In the genomic region with DNA sequence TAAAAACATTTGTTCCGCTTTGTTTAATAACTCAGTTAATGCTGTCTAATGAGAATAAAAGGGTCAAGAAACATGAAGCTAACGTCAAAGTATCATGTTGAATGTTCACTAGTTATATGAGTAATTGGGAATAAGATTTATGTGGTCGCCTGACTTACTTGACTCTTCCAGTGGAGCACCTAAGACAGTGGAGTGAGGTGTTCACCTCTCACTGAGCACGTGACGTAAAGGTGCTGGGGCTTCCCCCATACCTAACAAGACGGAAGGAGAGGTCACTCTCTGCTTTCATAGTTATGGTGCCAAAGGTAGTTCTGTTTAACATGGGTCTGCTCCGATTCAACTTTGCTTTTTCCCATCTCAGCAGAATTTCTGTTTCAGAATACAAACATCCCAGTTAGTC, we compare ENCODE assay signal across 9 cellular contexts. TPM values are rescaled to one million over a fixed set of nuclear protein-coding genes. Genes with fewer than 3 reads are reported as not detected.
DNase-seq lines count a peak whose midpoint lies in the region; ATAC-seq and TF ChIP-seq lines count a peak whose summit lies in the region.
"Had no signal": no experiment of that assay in that cellular context is flagged by ENCODE, and none has a peak within 500 bp of the region (broad histone marks: within the 10 kb centered on the region; RNA-seq: fewer than 3 reads in every experiment).

No MANE protein-coding gene starts in this region.

- no peaks in the 10 kb centered on the region for H3K27me3 Mint-ChIP-seq in WTC11 (ENCODE audit: low read depth)

- CTCF ChIA-PET in WTC11 (lab: Charles Lee) = no interaction called here

- H3K9ac ChIP-seq in SU-DHL-6 (ENCODE audit: low read length) = peak overlapping the region; percentile 53

- POLR2A ChIA-PET in WTC11 (lab: Charles Lee) = no interaction called here

- H3K4me3 ChIP-seq in SU-DHL-6 (ENCODE audit: insufficient read depth, low read length, poor library complexity, severe bottlenecking) (peak overlapping the region; percentile 74), upper lobe of right lung (peak overlapping the region; percentile 57)

- peak; percentile 30 for DNase-seq in stimulated activated CD4-positive, alpha-beta T cell treated with anti-CD3 and anti-CD28 coated beads, Interleukin-1b, Interleukin-23, amount 100 ng/mL, for 48 hours
- no peak for DNase-seq in stimulated activated CD4-positive, alpha-beta T cell treated with anti-CD3 and anti-CD28 coated beads, Interleukin-4, amount 100 ng/mL, for 4 hours
- DNase-seq in upper lobe of right lung (no peak), NK-92 (lab: John Stamatoyannopoulos, UW; ENCODE audit: unreplicated experiment) (no peak), HT-29 (ENCODE audit: low spot score) (no peak), WTC11 (ENCODE audit: low spot score) (no peak)

- no peaks in the 10 kb centered on the region for H3K36me3 Mint-ChIP-seq in WTC11

- H3K9me3 ChIP-seq in SU-DHL-6 (ENCODE audit: insufficient read depth, low read length) (no peaks in the 10 kb centered on the region), upper lobe of right lung (no peaks in the 10 kb centered on the region)

- intact Hi-C loops in upper lobe of right lung (cut with DNase I) = no loop called here

- H3K79me2 ChIP-seq in SU-DHL-6 (ENCODE audit: insufficient read depth, low read length) = peaks cover 10% of the 10 kb centered on the region; the same call in 1 of the 2 replicates

- peak overlapping the region; percentile 100 for H3K4me2 ChIP-seq in SU-DHL-6 (ENCODE audit: low read depth, low read length, poor library complexity, severe bottlenecking)

- no peak overlapping the region for H3K27ac Mint-ChIP-seq in WTC11

- peaks cover 8% of the 10 kb centered on the region; the same call in 1 of the 2 replicates for H3K36me3 ChIP-seq in SU-DHL-6 (ENCODE audit: low read length)
- no peaks in the 10 kb centered on the region for H3K36me3 ChIP-seq in upper lobe of right lung

- no peaks in the 10 kb centered on the region for H4K20me1 ChIP-seq in SU-DHL-6 (ENCODE audit: low read depth, low read length)

- peak overlapping the region; percentile 98 for H3K27ac ChIP-seq in SU-DHL-6 (ENCODE audit: low read depth, low read length)
- H3K27ac ChIP-seq in upper lobe of right lung = peak overlapping the region; percentile 75
- H3K27ac ChIP-seq: C4-2B had no signal

- no peaks in the 10 kb centered on the region for H3K27me3 ChIP-seq in SU-DHL-6 (ENCODE audit: low read length)
- no peaks in the 10 kb centered on the region for H3K27me3 ChIP-seq in upper lobe of right lung

- H3F3A ChIP-seq in SU-DHL-6 (ENCODE audit: insufficient read depth) = peaks cover 31% of the 10 kb centered on the region

- H3K9me3 Mint-ChIP-seq in WTC11 = no peaks in the 10 kb centered on the region

- no peak for TF ChIP-seq CTCF in SU-DHL-6 (IDR thresholded peaks at IDR 0.05; ENCODE audit: insufficient read depth, low read length, poor library complexity, severe bottlenecking)
- TF ChIP-seq CTCF in upper lobe of right lung (IDR thresholded peaks at IDR 0.05) = no peak
- TF ChIP-seq CTCF in WTC11 (IDR thresholded peaks at IDR 0.05) = no peak

- peak overlapping the region; percentile 30 for H2AFZ ChIP-seq in SU-DHL-6 (ENCODE audit: low read depth, low read length, severe bottlenecking)

- ATAC-seq in HG02938 (IDR thresholded peaks at IDR 0.05; ENCODE audit: unreplicated experiment) (peak; percentile 50), upper lobe of right lung (peak; percentile 59), WTC11 (no peak)

- H3K4me1 ChIP-seq in upper lobe of right lung = peaks cover 8% of the 10 kb centered on the region

- peaks cover 10% of the 10 kb centered on the region for H3K4me1 Mint-ChIP-seq in WTC11

- no peak overlapping the region for H3K4me3 Mint-ChIP-seq in WTC11

- no peaks in the 10 kb centered on the region for H3K9me2 ChIP-seq in SU-DHL-6 (replicated peaks; ENCODE audit: insufficient read depth, low read length)

TF ChIP-seq in WTC11, 78 proteins besides CTCF, POLR2A, EP300 and RAD21 (continues in another document):
- no peak for TF ChIP-seq E2F1 (CRISPR knock-in tag; IDR thresholded peaks at IDR 0.05)
- TF ChIP-seq ZBTB21 (CRISPR knock-in tag; IDR thresholded peaks at IDR 0.05; ENCODE audit: borderline replicate concordance) = no peak
- no peak for TF ChIP-seq PREB (CRISPR knock-in tag; IDR thresholded peaks at IDR 0.05; ENCODE audit: borderline replicate concordance)
- TF ChIP-seq, protein P1, sequence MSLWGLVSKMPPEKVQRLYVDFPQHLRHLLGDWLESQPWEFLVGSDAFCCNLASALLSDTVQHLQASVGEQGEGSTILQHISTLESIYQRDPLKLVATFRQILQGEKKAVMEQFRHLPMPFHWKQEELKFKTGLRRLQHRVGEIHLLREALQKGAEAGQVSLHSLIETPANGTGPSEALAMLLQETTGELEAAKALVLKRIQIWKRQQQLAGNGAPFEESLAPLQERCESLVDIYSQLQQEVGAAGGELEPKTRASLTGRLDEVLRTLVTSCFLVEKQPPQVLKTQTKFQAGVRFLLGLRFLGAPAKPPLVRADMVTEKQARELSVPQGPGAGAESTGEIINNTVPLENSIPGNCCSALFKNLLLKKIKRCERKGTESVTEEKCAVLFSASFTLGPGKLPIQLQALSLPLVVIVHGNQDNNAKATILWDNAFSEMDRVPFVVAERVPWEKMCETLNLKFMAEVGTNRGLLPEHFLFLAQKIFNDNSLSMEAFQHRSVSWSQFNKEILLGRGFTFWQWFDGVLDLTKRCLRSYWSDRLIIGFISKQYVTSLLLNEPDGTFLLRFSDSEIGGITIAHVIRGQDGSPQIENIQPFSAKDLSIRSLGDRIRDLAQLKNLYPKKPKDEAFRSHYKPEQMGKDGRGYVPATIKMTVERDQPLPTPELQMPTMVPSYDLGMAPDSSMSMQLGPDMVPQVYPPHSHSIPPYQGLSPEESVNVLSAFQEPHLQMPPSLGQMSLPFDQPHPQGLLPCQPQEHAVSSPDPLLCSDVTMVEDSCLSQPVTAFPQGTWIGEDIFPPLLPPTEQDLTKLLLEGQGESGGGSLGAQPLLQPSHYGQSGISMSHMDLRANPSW (CRISPR knock-in tag; conservative IDR thresholded peaks at IDR 0.05; ENCODE audit: low read depth) = no peak
- no peak for TF ChIP-seq HMGXB4 (CRISPR knock-in tag; IDR thresholded peaks at IDR 0.05)
- no peak for TF ChIP-seq ZNF416 (CRISPR knock-in tag; IDR thresholded peaks at IDR 0.05)
- TF ChIP-seq, protein P2, sequence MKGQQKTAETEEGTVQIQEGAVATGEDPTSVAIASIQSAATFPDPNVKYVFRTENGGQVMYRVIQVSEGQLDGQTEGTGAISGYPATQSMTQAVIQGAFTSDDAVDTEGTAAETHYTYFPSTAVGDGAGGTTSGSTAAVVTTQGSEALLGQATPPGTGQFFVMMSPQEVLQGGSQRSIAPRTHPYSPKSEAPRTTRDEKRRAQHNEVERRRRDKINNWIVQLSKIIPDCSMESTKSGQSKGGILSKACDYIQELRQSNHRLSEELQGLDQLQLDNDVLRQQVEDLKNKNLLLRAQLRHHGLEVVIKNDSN (CRISPR knock-in tag; IDR thresholded peaks at IDR 0.05) = no peak
- TF ChIP-seq RELA (CRISPR knock-in tag; IDR thresholded peaks at IDR 0.05; ENCODE audit: borderline replicate concordance) = no peak
- no peak for TF ChIP-seq ERG (CRISPR knock-in tag; IDR thresholded peaks at IDR 0.05)
- TF ChIP-seq ZNF263 (CRISPR knock-in tag; IDR thresholded peaks at IDR 0.05; ENCODE audit: low read depth) = no peak
- no peak for TF ChIP-seq ZNF121 (CRISPR knock-in tag; IDR thresholded peaks at IDR 0.05)

RNA-seq across cellular contexts. Expression of gene KMO, which starts 0.7 kb away (rescaled TPM):
- total RNA-seq in upper lobe of right lung (19.0 TPM), WTC11 (2021) (not detected in 3 replicates)
- not detected in 2 replicates for total RNA-seq in HT-29 (2014; rRNA removed; shearing (Covaris generic))

RNA-seq across cellular contexts. Expression of gene FH, which starts 13.3 kb away (rescaled TPM):
- total RNA-seq in upper lobe of right lung (37.4 TPM), WTC11 (2021) (77.4 to 83.9 TPM (median 80.8 TPM) in 3 replicates)
- 44.6 and 47.6 TPM in 2 replicates for total RNA-seq in HT-29 (2014; rRNA removed; shearing (Covaris generic))

Comparison
In these comparisons a context has a peak if more than half of its experiments do, and no peak if none do; other contexts are left out.
1. RNA of gene KMO, which starts 0.7 kb away (total RNA-seq): 19.0 TPM in upper lobe of right lung (single experiment); not detected in HT-29 and not detected in WTC11; every median in the first group is over 10 times any median in the second.